Comparison of ENCODE assay signal across 8 cellular contexts in genomic region chr2:231677632-231678104, GRCh38. TPM values are rescaled to one million over a fixed set of nuclear protein-coding genes. Genes with fewer than 3 reads are reported as not detected.
DNase-seq lines count a peak whose midpoint lies in the region; ATAC-seq and TF ChIP-seq lines count a peak whose summit lies in the region.

No MANE protein-coding gene starts in this region.

- intact Hi-C loops in posterior vena cava (cut with DNase I) (loop anchor here (1.0 to 2.0 kb wide), 4 partner anchors 34 to 61 kb away; no protein-coding TSS in a partner anchor), vagina (cut with DNase I) (loop anchor here (10.0 kb wide), 1 partner anchor 213 kb away; the partner anchor contains the start of gene NCL)

- peaks cover 19% of the 10 kb centered on the region for H3K27me3 Mint-ChIP-seq in glutamatergic neuron (ENCODE audit: unreplicated experiment)

- TF ChIP-seq CTCF in GM10266 (IDR thresholded peaks at IDR 0.05; ENCODE audit: control insufficient read depth, insufficient read depth, low read depth, missing control alignments) (peak; percentile 95), NB4 (IDR thresholded peaks at IDR 0.05; ENCODE audit: low read depth, low read length) (peak; percentile 94), glutamatergic neuron (IDR thresholded peaks at IDR 0.05; ENCODE audit: partially characterized antibody, unreplicated experiment) (peak; percentile 95), vagina (IDR thresholded peaks at IDR 0.05) (peak; percentile 78 to 99 (median 99))

- peak; percentile 83 for DNase-seq in GM10266 (ENCODE audit: extremely low spot score)
- peak; percentile 91 for DNase-seq in NB4 (ENCODE audit: low read depth)
- DNase-seq in SK-N-MC (ENCODE audit: low read depth, low spot score): peak; percentile 60
- DNase-seq in activated naive CD4-positive, alpha-beta T cell treated with Interleukin-2 at 50 U/mL for 16 hours: peak; percentile 86
- DNase-seq in glutamatergic neuron: peak; percentile 84
- DNase-seq in posterior vena cava (ENCODE audit: low spot score): peak; percentile 94
- no peak for DNase-seq in vagina (ENCODE audit: extremely low spot score in 2 of 2)

- no peaks in the 10 kb centered on the region for H3K36me3 Mint-ChIP-seq in glutamatergic neuron (ENCODE audit: unreplicated experiment)

- H3K27me3 ChIP-seq in vagina: no peaks in the 10 kb centered on the region

- ATAC-seq in HG02884 (IDR thresholded peaks at IDR 0.05; ENCODE audit: unreplicated experiment): no peak

- no peaks in the 10 kb centered on the region for H3K36me3 ChIP-seq in SK-N-MC (ENCODE audit: insufficient read depth, low read length)
- H3K36me3 ChIP-seq in vagina: no peaks in the 10 kb centered on the region

- H3K4me3 Mint-ChIP-seq in glutamatergic neuron (ENCODE audit: unreplicated experiment): no peak overlapping the region

- H3K9me3 ChIP-seq in SK-N-MC (ENCODE audit: low read depth, low read length) (no peaks in the 10 kb centered on the region), vagina (no peaks in the 10 kb centered on the region)

- H3K9me3 Mint-ChIP-seq in glutamatergic neuron (ENCODE audit: unreplicated experiment): peaks cover 14% of the 10 kb centered on the region

- H3K4me1 ChIP-seq in vagina: peaks cover 45% of the 10 kb centered on the region

- H3K27ac ChIP-seq in SK-N-MC (no peak overlapping the region), vagina (no peak overlapping the region)

- H3K4me3 ChIP-seq in NB4 (ENCODE audit: low read depth, low read length): no peak overlapping the region
- H3K4me3 ChIP-seq in SK-N-MC: no peak overlapping the region
- H3K4me3 ChIP-seq in vagina: no peak overlapping the region

- H3K9ac ChIP-seq in SK-N-MC (ENCODE audit: insufficient read length): no peak overlapping the region

- TF ChIP-seq POLR2A in NB4 (IDR thresholded peaks at IDR 0.05; ENCODE audit: extremely low read depth, insufficient read length) (no peak), vagina (IDR thresholded peaks at IDR 0.05) (no peak)

- H3K27ac Mint-ChIP-seq in glutamatergic neuron (ENCODE audit: unreplicated experiment): peak overlapping the region; percentile 22

- peaks cover 33% of the 10 kb centered on the region for H3K4me1 Mint-ChIP-seq in glutamatergic neuron (ENCODE audit: low read depth, unreplicated experiment)

RNA-seq across cellular contexts. Expression of gene PTMA, which starts 30.7 kb away (rescaled TPM):
- 948 TPM for total RNA-seq in glutamatergic neuron (ENCODE audit: unreplicated experiment)
- 100 to 1,000 TPM; 772 to 863 TPM for total RNA-seq in posterior vena cava
- total RNA-seq in vagina: 536 TPM

Comparison
In these comparisons a context has a peak if more than half of its experiments do, and no peak if none do; other contexts are left out.
1. DNase-seq: peak in GM10266 (single experiment), NB4 (single experiment), SK-N-MC (single experiment), activated naive CD4-positive, alpha-beta T cell treated with Interleukin-2 at 50 U/mL for 16 hours (single experiment), glutamatergic neuron (single experiment) and posterior vena cava (single experiment); none in vagina (0 of 2).
2. Peak in every context shown above with its lines, with median percentiles within 50 percentile points of each other: CTCF ChIP-seq.